In genomic region chr6:44305200-44305725, GRCh38 we compare ENCODE assay signal across 26 cellular contexts. TPM values are rescaled to one million over a fixed set of nuclear protein-coding genes. Genes with fewer than 3 reads are reported as not detected.
DNase-seq lines count a peak whose midpoint lies in the region; ATAC-seq and TF ChIP-seq lines count a peak whose summit lies in the region.
"Had no signal": no experiment of that assay in that cellular context is flagged by ENCODE, and none has a peak within 500 bp of the region (broad histone marks: within the 10 kb centered on the region; RNA-seq: fewer than 3 reads in every experiment).

No MANE protein-coding gene starts in this region.

- TF ChIP-seq CTCF in endodermal cell (conservative IDR thresholded peaks at IDR 0.05) (no peak), lower lobe of right lung (IDR thresholded peaks at IDR 0.05) (no peak)

- ATAC-seq in activated naive CD8-positive, alpha-beta T cell treated with anti-CD3 and anti-CD28 coated beads, Interleukin-2, amount 10 ng/mL, durations not matched to agents 7 days and 5 days (ENCODE audit: low read depth) = no peak
- ATAC-seq in T-helper 17 cell (peak; percentile 11), lower lobe of right lung (no peak), HG03108 (IDR thresholded peaks at IDR 0.05; ENCODE audit: unreplicated experiment) (no peak)
- no peak for ATAC-seq in stimulated activated naive B cell treated with anti-CD40 and anti-IgM and Interleukin-4, amounts not matched to agents 10 μg/mL and 1 μg/mL and 100 μg/mL, for 72 hours (replicated peaks)
- ATAC-seq in stimulated activated naive CD8-positive, alpha-beta T cell treated with anti-CD3 and anti-CD28 coated beads, Interleukin-15, Interleukin-2, amounts not matched to agents 100 U/mL and 50 U/mL, for 24 hours = no peak

- H3K27me3 ChIP-seq in endodermal cell (ENCODE audit: control insufficient read depth, insufficient read depth, low read length, poor library complexity, severe bottlenecking) = no peaks in the 10 kb centered on the region
- no peaks in the 10 kb centered on the region for H3K27me3 ChIP-seq in lower lobe of right lung (ENCODE audit: low read depth)
- H3K27me3 ChIP-seq: BLaER1, heart right ventricle, uterus had no signal

- no peaks in the 10 kb centered on the region for H3K27me3 Mint-ChIP-seq in activated naive CD8-positive, alpha-beta T cell treated with anti-CD3 and anti-CD28 coated beads, Interleukin-2, amount 10 ng/mL, durations not matched to agents 7 days and 5 days
- no peaks in the 10 kb centered on the region for H3K27me3 Mint-ChIP-seq in activated naive CD8-positive, alpha-beta T cell treated with anti-CD3 and anti-CD28 coated beads for 36 hours
- H3K27me3 Mint-ChIP-seq in T-helper 17 cell (no peaks in the 10 kb centered on the region), endodermal cell (ENCODE audit: insufficient read depth) (no peaks in the 10 kb centered on the region)
- no peaks in the 10 kb centered on the region for H3K27me3 Mint-ChIP-seq in stimulated activated naive B cell treated with anti-CD40 and anti-IgM and Interleukin-4, amounts not matched to agents 10 μg/mL and 1 μg/mL and 100 μg/mL, for 72 hours

- H3K9me3 Mint-ChIP-seq in activated naive CD8-positive, alpha-beta T cell treated with anti-CD3 and anti-CD28 coated beads, Interleukin-2, amount 10 ng/mL, durations not matched to agents 7 days and 5 days = no peaks in the 10 kb centered on the region
- no peaks in the 10 kb centered on the region for H3K9me3 Mint-ChIP-seq in activated naive CD8-positive, alpha-beta T cell treated with anti-CD3 and anti-CD28 coated beads for 36 hours
- no peaks in the 10 kb centered on the region for H3K9me3 Mint-ChIP-seq in endodermal cell
- no peaks in the 10 kb centered on the region for H3K9me3 Mint-ChIP-seq in stimulated activated naive B cell treated with anti-CD40 and anti-IgM and Interleukin-4, amounts not matched to agents 10 μg/mL and 1 μg/mL and 100 μg/mL, for 72 hours
- H3K9me3 Mint-ChIP-seq: activated T-cell treated with anti-CD3 and anti-CD28 coated beads, Interleukin-2, amount 50 U/mL, for 4 hours had no signal

- H3K27ac ChIP-seq in endodermal cell (ENCODE audit: low read depth, low read length) (no peak overlapping the region), lower lobe of right lung (no peak overlapping the region)
- H3K27ac ChIP-seq: BLaER1, heart right ventricle, KMS-11, PC-9, skin epidermis, thoracic aorta, uterus had no signal

- H3K9me3 ChIP-seq in T-helper 17 cell (ENCODE audit: control insufficient read depth, low read length, poor library complexity, severe bottlenecking) (no peaks in the 10 kb centered on the region), endodermal cell (ENCODE audit: control insufficient read depth, low read length) (no peaks in the 10 kb centered on the region), lower lobe of right lung (no peaks in the 10 kb centered on the region)
- H3K9me3 ChIP-seq: BLaER1, heart right ventricle, thoracic aorta, uterus had no signal

- H3K36me3 ChIP-seq in endodermal cell (ENCODE audit: control insufficient read depth, insufficient read depth, low read length) (peaks cover 78% of the 10 kb centered on the region), lower lobe of right lung (peaks cover 99% of the 10 kb centered on the region)
- H3K36me3 ChIP-seq: uterus had no signal

- H3K4me1 ChIP-seq in endodermal cell (ENCODE audit: control insufficient read depth, insufficient read depth, low read length) (peaks cover 10% of the 10 kb centered on the region), lower lobe of right lung (no peaks in the 10 kb centered on the region)
- H3K4me1 ChIP-seq: BLaER1, uterus had no signal

- WGBS in endodermal cell (ENCODE audit: insufficient coverage in 1 of 2, insufficient read length in 1 of 2), 2 experiments = 90 to 100% methylated on average over 3 to 5 of the region's 5 CpGs

- H3K4me3 ChIP-seq in endodermal cell (ENCODE audit: low read length) (no peak overlapping the region), lower lobe of right lung (no peak overlapping the region)
- H3K4me3 ChIP-seq: BLaER1, heart right ventricle, PC-9, skin epidermis, thoracic aorta, uterus had no signal

- H3K9ac ChIP-seq in endodermal cell (ENCODE audit: extremely low read depth, low read length, poor library complexity, severe bottlenecking) = no peak overlapping the region
- H3K9ac ChIP-seq: BLaER1, KMS-11 had no signal

- intact Hi-C loops in lower lobe of right lung (cut with DNase I) = no loop called here

- peak overlapping the region; percentile 38 for H3K27ac Mint-ChIP-seq in activated naive CD8-positive, alpha-beta T cell treated with anti-CD3 and anti-CD28 coated beads, Interleukin-2, amount 10 ng/mL, durations not matched to agents 7 days and 5 days
- no peak overlapping the region for H3K27ac Mint-ChIP-seq in activated naive CD8-positive, alpha-beta T cell treated with anti-CD3 and anti-CD28 coated beads for 36 hours
- H3K27ac Mint-ChIP-seq in T-helper 17 cell = no peak overlapping the region
- peak overlapping the region; percentile 69 for H3K27ac Mint-ChIP-seq in endodermal cell
- peak overlapping the region; percentile 11 for H3K27ac Mint-ChIP-seq in stimulated activated naive B cell treated with anti-CD40 and anti-IgM and Interleukin-4, amounts not matched to agents 10 μg/mL and 1 μg/mL and 100 μg/mL, for 72 hours

- H3K36me3 Mint-ChIP-seq in activated naive CD8-positive, alpha-beta T cell treated with anti-CD3 and anti-CD28 coated beads, Interleukin-2, amount 10 ng/mL, durations not matched to agents 7 days and 5 days = peaks cover 22% of the 10 kb centered on the region
- peaks cover 22% of the 10 kb centered on the region for H3K36me3 Mint-ChIP-seq in activated naive CD8-positive, alpha-beta T cell treated with anti-CD3 and anti-CD28 coated beads for 36 hours
- peaks cover 15% of the 10 kb centered on the region for H3K36me3 Mint-ChIP-seq in T-helper 17 cell (ENCODE audit: low read depth)
- H3K36me3 Mint-ChIP-seq in endodermal cell (ENCODE audit: low read depth) = peaks cover 76% of the 10 kb centered on the region
- peaks cover 66 to 78% of the 10 kb centered on the region in 2 donors for H3K36me3 Mint-ChIP-seq in stimulated activated naive B cell treated with anti-CD40 and anti-IgM and Interleukin-4, amounts not matched to agents 10 μg/mL and 1 μg/mL and 100 μg/mL, for 72 hours

- H3K4me3 Mint-ChIP-seq in activated naive CD8-positive, alpha-beta T cell treated with anti-CD3 and anti-CD28 coated beads, Interleukin-2, amount 10 ng/mL, durations not matched to agents 7 days and 5 days = no peak overlapping the region
- H3K4me3 Mint-ChIP-seq in activated naive CD8-positive, alpha-beta T cell treated with anti-CD3 and anti-CD28 coated beads for 36 hours = no peak overlapping the region
- H3K4me3 Mint-ChIP-seq in T-helper 17 cell (no peak overlapping the region), endodermal cell (no peak overlapping the region)
- H3K4me3 Mint-ChIP-seq in stimulated activated naive B cell treated with anti-CD40 and anti-IgM and Interleukin-4, amounts not matched to agents 10 μg/mL and 1 μg/mL and 100 μg/mL, for 72 hours = no peak overlapping the region
- H3K4me3 Mint-ChIP-seq: activated T-cell treated with anti-CD3 and anti-CD28 coated beads, Interleukin-2, amount 50 U/mL, for 4 hours had no signal

- DNase-seq in activated naive CD8-positive, alpha-beta T cell treated with anti-CD3 and anti-CD28 coated beads, Interleukin-2, amount 10 ng/mL, durations not matched to agents 7 days and 5 days = no peak
- DNase-seq in activated naive CD8-positive, alpha-beta T cell treated with anti-CD3 and anti-CD28 coated beads for 36 hours = no peak
- DNase-seq in T-helper 17 cell = no peak
- peak; percentile 62 for DNase-seq in endodermal cell
- no peak for DNase-seq in stimulated activated naive B cell treated with anti-CD40 and anti-IgM and Interleukin-4, amounts not matched to agents 10 μg/mL and 1 μg/mL and 100 μg/mL, for 72 hours
- no peak for DNase-seq in lower lobe of right lung
- no peak for DNase-seq in stimulated activated naive CD8-positive, alpha-beta T cell treated with anti-CD3 and anti-CD28 coated beads, Interleukin-15, Interleukin-2, amounts not matched to agents 100 U/mL and 50 U/mL, for 24 hours
- DNase-seq: DMS79 treated with DMSO at 0.1 percent for 48 hours; heart right ventricle; NCI-H1436; NCI-H2171; NK-92 treated with Interleukin-12 subunit alpha and Interleukin-12 subunit beta, amount 100 ng/mL, for 24 hours; occipital lobe; SHP77 treated with DMSO at 0.1 percent for 48 hours; stimulated activated CD4-positive, alpha-beta T cell treated with anti-CD3 and anti-CD28 coated beads, Interleukin-1b, Interleukin-23, amount 100 ng/mL, for 48 hours; uterus had no signal

- peaks cover 6% of the 10 kb centered on the region for H3K4me1 Mint-ChIP-seq in activated naive CD8-positive, alpha-beta T cell treated with anti-CD3 and anti-CD28 coated beads, Interleukin-2, amount 10 ng/mL, durations not matched to agents 7 days and 5 days
- no peaks in the 10 kb centered on the region for H3K4me1 Mint-ChIP-seq in activated naive CD8-positive, alpha-beta T cell treated with anti-CD3 and anti-CD28 coated beads for 36 hours
- H3K4me1 Mint-ChIP-seq in T-helper 17 cell = peaks cover 6% of the 10 kb centered on the region
- peaks cover 11% of the 10 kb centered on the region for H3K4me1 Mint-ChIP-seq in endodermal cell
- H3K4me1 Mint-ChIP-seq in stimulated activated naive B cell treated with anti-CD40 and anti-IgM and Interleukin-4, amounts not matched to agents 10 μg/mL and 1 μg/mL and 100 μg/mL, for 72 hours = peaks cover 0 to 9% of the 10 kb centered on the region in 2 donors

- POLR2A ChIA-PET in activated naive CD8-positive, alpha-beta T cell treated with anti-CD3 and anti-CD28 coated beads, Interleukin-2, amount 10 ng/mL, durations not matched to agents 7 days and 5 days (lab: Charles Lee) = interaction anchor here (1.8 kb wide), 1 partner anchor 37 kb away, joined by 7 read pairs; no protein-coding TSS in a partner anchor

RNA-seq across cellular contexts. Expression of gene AARS2, which starts 7.9 kb away (rescaled TPM):
- total RNA-seq in activated naive CD8-positive, alpha-beta T cell treated with anti-CD3 and anti-CD28 coated beads, Interleukin-2, amount 10 ng/mL, durations not matched to agents 7 days and 5 days = 10 to 100 TPM; 23.0 to 23.2 TPM
- total RNA-seq in activated naive CD8-positive, alpha-beta T cell treated with anti-CD3 and anti-CD28 coated beads for 36 hours = 10 to 100 TPM; 20.5 to 22.0 TPM
- 10 to 100 TPM; 13.1 to 14.8 TPM for total RNA-seq in T-helper 17 cell
- 10 to 100 TPM; 22.9 to 24.7 TPM for total RNA-seq in endodermal cell
- 16.6 TPM for polyA plus RNA-seq in endodermal cell (2013, experiment 1 of 2)
- polyA plus RNA-seq in endodermal cell (2013, experiment 2 of 2) = 15.5 TPM
- total RNA-seq in lower lobe of right lung = 12.0 TPM

RNA-seq across cellular contexts. Expression of gene TMEM151B, which starts 35.0 kb away (rescaled TPM):
- total RNA-seq in activated naive CD8-positive, alpha-beta T cell treated with anti-CD3 and anti-CD28 coated beads, Interleukin-2, amount 10 ng/mL, durations not matched to agents 7 days and 5 days = not detected
- total RNA-seq in activated naive CD8-positive, alpha-beta T cell treated with anti-CD3 and anti-CD28 coated beads for 36 hours = not detected
- not detected for total RNA-seq in T-helper 17 cell
- total RNA-seq in endodermal cell = under 1 TPM; 0.22 to 0.51 TPM
- polyA plus RNA-seq in endodermal cell (2013, experiment 1 of 2) = 7.3 TPM
- 6.5 TPM for polyA plus RNA-seq in endodermal cell (2013, experiment 2 of 2)
- total RNA-seq in lower lobe of right lung = not detected
- total RNA-seq: epithelial cell of proximal tubule, mammary epithelial cell, myocyte, PC-9, thoracic aorta had no signal

RNA-seq across cellular contexts. Expression of gene SPATS1, which starts 37.2 kb away (rescaled TPM):
- total RNA-seq in activated naive CD8-positive, alpha-beta T cell treated with anti-CD3 and anti-CD28 coated beads, Interleukin-2, amount 10 ng/mL, durations not matched to agents 7 days and 5 days = not detected
- not detected for total RNA-seq in activated naive CD8-positive, alpha-beta T cell treated with anti-CD3 and anti-CD28 coated beads for 36 hours
- total RNA-seq in T-helper 17 cell (not detected), endodermal cell (not detected), lower lobe of right lung (1.8 TPM)
- polyA plus RNA-seq in endodermal cell (2013, experiment 1 of 2) = not detected
- not detected for polyA plus RNA-seq in endodermal cell (2013, experiment 2 of 2)
- total RNA-seq: activated T-cell treated with anti-CD3 and anti-CD28 coated beads, Interleukin-2, amount 50 U/mL, for 4 hours; epithelial cell of proximal tubule; heart right ventricle; mammary epithelial cell; myocyte; PC-9; thoracic aorta had no signal
- polyA plus RNA-seq: heart right ventricle, mammary epithelial cell had no signal

RNA-seq across cellular contexts. Expression of gene NFKBIE, which starts 39.9 kb away (rescaled TPM):
- 10 to 100 TPM; 14.0 to 14.3 TPM for total RNA-seq in activated naive CD8-positive, alpha-beta T cell treated with anti-CD3 and anti-CD28 coated beads, Interleukin-2, amount 10 ng/mL, durations not matched to agents 7 days and 5 days
- total RNA-seq in activated naive CD8-positive, alpha-beta T cell treated with anti-CD3 and anti-CD28 coated beads for 36 hours = 10 to 100 TPM; 22.7 to 24.8 TPM
- 10 to 100 TPM; 59.2 to 62.8 TPM for total RNA-seq in T-helper 17 cell
- 10 to 100 TPM in 1 of 2 donors, 1 to 10 TPM in 1; 8.3 to 11.0 TPM for total RNA-seq in endodermal cell
- 8.9 TPM for polyA plus RNA-seq in endodermal cell (2013, experiment 1 of 2)
- polyA plus RNA-seq in endodermal cell (2013, experiment 2 of 2) = 5.6 TPM
- total RNA-seq in lower lobe of right lung = 10.4 TPM

RNA-seq across cellular contexts. Expression of gene SLC35B2, which starts 47.9 kb away (rescaled TPM):
- total RNA-seq in activated naive CD8-positive, alpha-beta T cell treated with anti-CD3 and anti-CD28 coated beads, Interleukin-2, amount 10 ng/mL, durations not matched to agents 7 days and 5 days = 10 to 100 TPM; 28.4 TPM
- 10 to 100 TPM; 22.8 to 24.9 TPM for total RNA-seq in activated naive CD8-positive, alpha-beta T cell treated with anti-CD3 and anti-CD28 coated beads for 36 hours
- total RNA-seq in T-helper 17 cell (10 to 100 TPM; 14.7 to 15.2 TPM), endodermal cell (10 to 100 TPM; 52.5 to 54.3 TPM), lower lobe of right lung (23.8 TPM)
- polyA plus RNA-seq in endodermal cell (2013, experiment 1 of 2) = 42.1 TPM
- polyA plus RNA-seq in endodermal cell (2013, experiment 2 of 2) = 39.6 TPM

Comparison
In these comparisons a context has a peak if more than half of its experiments do, and no peak if none do; other contexts are left out.
1. H3K27ac Mint-ChIP-seq: peak in activated naive CD8-positive, alpha-beta T cell treated with anti-CD3 and anti-CD28 coated beads, Interleukin-2, amount 10 ng/mL, durations not matched to agents 7 days and 5 days (single experiment), endodermal cell (single experiment) and stimulated activated naive B cell treated with anti-CD40 and anti-IgM and Interleukin-4, amounts not matched to agents 10 μg/mL and 1 μg/mL and 100 μg/mL, for 72 hours (single experiment); none in activated naive CD8-positive, alpha-beta T cell treated with anti-CD3 and anti-CD28 coated beads for 36 hours (single experiment) and T-helper 17 cell (single experiment).